In genomic region chr19:37924568-37924967, GRCh38 we compare ENCODE assay signal across 15 cellular contexts. TPM values are rescaled to one million over a fixed set of nuclear protein-coding genes. Genes with fewer than 3 reads are reported as not detected.
"Had no signal": no experiment of that assay in that cellular context is flagged by ENCODE, and none has a peak within 500 bp of the region (broad histone marks: within the 10 kb centered on the region; RNA-seq: fewer than 3 reads in every experiment).

No MANE protein-coding gene starts in this region.

RNA-seq across cellular contexts. Expression of gene WDR87, which starts 18.2 kb away (rescaled TPM):
- total RNA-seq: activated CD8-positive, alpha-beta T cell treated with anti-CD3 and anti-CD28 coated beads for 36 hours; activated T-cell treated with anti-CD3 and anti-CD28 coated beads, Interleukin-2, amount 50 U/mL, for 4 hours; activated T-helper 17 cell treated with anti-CD3 and anti-CD28 coated beads, Interleukin-2, amount 50 U/mL, for 72 hours; astrocyte; bronchial epithelial cell; cardiac septum; cerebellum; dermis blood vessel endothelial cell; esophagus muscularis mucosa; foreskin keratinocyte; gastrocnemius medialis; T-cell; T-helper 2 cell treated with Interferon-gamma antibody and Interleukin-4, amounts not matched to agents 100 ng/mL and 5 ng/mL, for 36 hours; WTC11 had no signal
- polyA plus RNA-seq: adipose tissue, foreskin keratinocyte had no signal
